Comparison of ENCODE assay signal across 1 cellular context in genomic region chr10:124629842-124630241, GRCh38.
TF ChIP-seq lines count a peak whose summit lies in the region.

No MANE protein-coding gene starts in this region.

TF ChIP-seq in GM23338, 12 proteins besides CTCF, POLR2A, EP300 and RAD21 (continued from another document):
- TF ChIP-seq ZNF462 (CRISPR knock-in tag; IDR thresholded peaks at IDR 0.05) (no peak), REST (IDR thresholded peaks at IDR 0.05; ENCODE audit: unreplicated experiment) (no peak), ETS1 (IDR thresholded peaks at IDR 0.05) (no peak), EZH2phosphoT487 (IDR thresholded peaks at IDR 0.05; ENCODE audit: unreplicated experiment) (no peak), ZNF331 (CRISPR knock-in tag; IDR thresholded peaks at IDR 0.05; ENCODE audit: low read depth) (no peak)
